8 cellular contexts compared by ENCODE assay signal in the genomic region with DNA sequence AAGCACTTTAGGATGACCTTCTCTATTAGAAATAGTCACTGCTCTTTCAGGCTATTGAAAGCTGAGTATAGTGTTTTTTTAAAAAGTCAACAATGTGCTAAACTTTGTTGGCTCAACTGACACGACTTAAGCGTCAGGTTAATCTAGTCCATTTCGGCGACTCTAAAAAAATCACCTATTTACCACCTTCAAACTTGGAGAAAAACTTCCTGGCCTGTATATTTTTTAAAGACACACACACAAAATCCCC.
DNase-seq lines count a peak whose midpoint lies in the region; ATAC-seq and TF ChIP-seq lines count a peak whose summit lies in the region.

No MANE protein-coding gene starts in this region.

- H2AFZ ChIP-seq in ACC112 (ENCODE audit: low read length, unreplicated experiment), result peak overlapping the region; percentile 21

- peak overlapping the region in 3 of 4 donors; percentile 92 to 97 (median 96) for H3K4me3 Mint-ChIP-seq in IgD-negative memory B cell
- H3K4me3 Mint-ChIP-seq in naive B cell, result peak overlapping the region in 6 of 8 donors; percentile 90 to 98 (median 96)

- intact Hi-C loops in colonic mucosa (cut with DNase I), result loop anchor here (5.0 kb wide), 2 partner anchors 58 to 62 kb away; no protein-coding TSS in a partner anchor

- H3K27ac ChIP-seq in ACC112 (ENCODE audit: low read depth, low read length) (peak overlapping the region; percentile 89), colonic mucosa (peak overlapping the region; percentile 96)

- H3K36me3 Mint-ChIP-seq in IgD-negative memory B cell (no peaks in the 10 kb centered on the region), naive B cell (no peaks in the 10 kb centered on the region)

- H3K27me3 Mint-ChIP-seq in IgD-negative memory B cell (no peaks in the 10 kb centered on the region), naive B cell (no peaks in the 10 kb centered on the region)

- H3K4me1 Mint-ChIP-seq in IgD-negative memory B cell (peaks cover 28 to 55% (median 51%) of the 10 kb centered on the region in 3 donors), naive B cell (peaks cover 35 to 65% (median 63%) of the 10 kb centered on the region in 3 donors)

- no peak for ATAC-seq in naive B cell (ENCODE audit: low read depth in 2 of 2)
- ATAC-seq in GM19351 (IDR thresholded peaks at IDR 0.05; ENCODE audit: unreplicated experiment), result no peak

- H3K9me3 ChIP-seq in colonic mucosa, result no peaks in the 10 kb centered on the region

- peak overlapping the region; percentile 85 for H3K4me3 ChIP-seq in ACC112 (ENCODE audit: low read depth, low read length)
- H3K4me3 ChIP-seq in colonic mucosa, result peak overlapping the region; percentile 55

- H3K27ac Mint-ChIP-seq in IgD-negative memory B cell, result peak overlapping the region; percentile 97 to 99 (median 98)
- peak overlapping the region in 5 of 6 donors; percentile 98 to 99 (median 99) for H3K27ac Mint-ChIP-seq in naive B cell

- peak overlapping the region; percentile 77 to 91 for H3K9ac ChIP-seq in colonic mucosa (ENCODE audit: low read depth in 2 of 2, low read length in 2 of 2)

- in situ Hi-C loops in KBM-7 (cut with MboI; ENCODE audit: low pct_unique_long_range_greater_than_20kb, low sequenced_read_pairs), result no loop called here

- DNase-seq in colonic mucosa (no peak), naive B cell (no peak), KBM-7 (no peak), NCI-H1092 treated with DMSO at 0.1 percent for 48 hours (lab: John Stamatoyannopoulos, UW) (no peak), foreskin melanocyte (no peak)

- H3K27me3 ChIP-seq in ACC112 (ENCODE audit: insufficient read depth, low read length), result no peaks in the 10 kb centered on the region
- no peaks in the 10 kb centered on the region for H3K27me3 ChIP-seq in colonic mucosa

- H3K9me3 Mint-ChIP-seq in IgD-negative memory B cell (no peaks in the 10 kb centered on the region), naive B cell (no peaks in the 10 kb centered on the region)

- peaks cover 41% of the 10 kb centered on the region for H3K4me1 ChIP-seq in ACC112 (ENCODE audit: control insufficient read depth, insufficient read depth, low read length, unreplicated experiment)
- peaks cover 6% of the 10 kb centered on the region for H3K4me1 ChIP-seq in colonic mucosa

- H3K36me3 ChIP-seq in ACC112 (ENCODE audit: insufficient read depth, low read length) (no peaks in the 10 kb centered on the region), colonic mucosa (no peaks in the 10 kb centered on the region)

- H3K79me2 ChIP-seq in ACC112 (ENCODE audit: control insufficient read depth, insufficient read depth, low read length, unreplicated experiment), result peaks cover 67% of the 10 kb centered on the region

- no peak for TF ChIP-seq CTCF in colonic mucosa (IDR thresholded peaks at IDR 0.05)
